Comparison of ENCODE assay signal across 8 cellular contexts in genomic region chr15:76150971-76151598, GRCh38.
DNase-seq lines count a peak whose midpoint lies in the region; ATAC-seq and TF ChIP-seq lines count a peak whose summit lies in the region.

No MANE protein-coding gene starts in this region.

- peaks cover 7 to 17% (median 11%) of the 10 kb centered on the region in 10 experiments for H3K4me1 ChIP-seq in BLaER1 treated with 17β-estradiol and CSF1 and Interleukin-3, amounts not matched to agents 10 nM and 100 nM
- H3K4me1 ChIP-seq in endodermal cell (ENCODE audit: control insufficient read depth, insufficient read depth, low read length), result no peaks in the 10 kb centered on the region

- H3K36me3 ChIP-seq in BLaER1 treated with 17β-estradiol and CSF1 and Interleukin-3, amounts not matched to agents 10 nM and 100 nM, result no peaks in the 10 kb centered on the region
- no peaks in the 10 kb centered on the region for H3K36me3 ChIP-seq in endodermal cell (ENCODE audit: control insufficient read depth, insufficient read depth, low read length)

- TF ChIP-seq CTCF in endodermal cell (conservative IDR thresholded peaks at IDR 0.05), result peak; percentile 93

- no peak overlapping the region for H3K4me3 Mint-ChIP-seq in endodermal cell

- peaks cover 3% of the 10 kb centered on the region for H3K27me3 Mint-ChIP-seq in endodermal cell (ENCODE audit: insufficient read depth)

- H3K27me3 ChIP-seq in BLaER1 treated with 17β-estradiol and CSF1 and Interleukin-3, amounts not matched to agents 10 nM and 100 nM, result no peaks in the 10 kb centered on the region
- no peaks in the 10 kb centered on the region for H3K27me3 ChIP-seq in endodermal cell (ENCODE audit: control insufficient read depth, insufficient read depth, low read length, poor library complexity, severe bottlenecking)

- H3K9ac ChIP-seq in BLaER1 treated with 17β-estradiol and CSF1 and Interleukin-3, amounts not matched to agents 10 nM and 100 nM, result peak overlapping the region in 2 of 11 experiments; percentile 4 to 57; a peak in 3 of 22 replicates
- H3K9ac ChIP-seq in endodermal cell (ENCODE audit: extremely low read depth, low read length, poor library complexity, severe bottlenecking), result no peak overlapping the region

- peak overlapping the region; percentile 79 for H3K27ac Mint-ChIP-seq in endodermal cell

- H3K36me3 Mint-ChIP-seq in endodermal cell (ENCODE audit: low read depth), result no peaks in the 10 kb centered on the region

- no peaks in the 10 kb centered on the region for H3K9me3 ChIP-seq in BLaER1 treated with 17β-estradiol and CSF1 and Interleukin-3, amounts not matched to agents 10 nM and 100 nM (replicated peaks in 1 of 11)
- no peaks in the 10 kb centered on the region for H3K9me3 ChIP-seq in endodermal cell (ENCODE audit: control insufficient read depth, low read length)

- DNase-seq in NCI-H82 (lab: John Stamatoyannopoulos, UW), result peak; percentile 93
- peak; percentile 27 to 54 for DNase-seq in activated CD8-positive, alpha-beta memory T cell treated with anti-CD3 and anti-CD28 coated beads for 1 hour (ENCODE audit: extremely low read depth in 1 of 2, low read depth in 1 of 2)
- peak; percentile 96 for DNase-seq in endodermal cell
- DNase-seq in middle frontal gyrus (ENCODE audit: extremely low spot score, low spot score), result peak; percentile 31
- peak; percentile 73 for DNase-seq in stimulated activated CD8-positive, alpha-beta memory T cell treated with anti-CD3 and anti-CD28 coated beads, Interleukin-4, amount 100 ng/mL, for 24 hours (ENCODE audit: low read depth)

- peaks cover 19% of the 10 kb centered on the region for H3K4me1 Mint-ChIP-seq in endodermal cell

- peak; percentile 74 for ATAC-seq in GM19025 (IDR thresholded peaks at IDR 0.05; ENCODE audit: low read depth, unreplicated experiment)
- ATAC-seq in HG03175 (IDR thresholded peaks at IDR 0.05; ENCODE audit: unreplicated experiment), result peak; percentile 88

- WGBS in endodermal cell (ENCODE audit: insufficient coverage in 1 of 2, insufficient read length in 1 of 2), 2 experiments, result 19 to 29% methylated on average over 8 to 9 of the region's 9 CpGs

- H3K27ac ChIP-seq in BLaER1 treated with 17β-estradiol and CSF1 and Interleukin-3, amounts not matched to agents 10 nM and 100 nM, result peak overlapping the region in 2 of 11 experiments; percentile 18 to 41; a peak in 3 of 22 replicates
- no peak overlapping the region for H3K27ac ChIP-seq in endodermal cell (ENCODE audit: low read depth, low read length)

- no peaks in the 10 kb centered on the region for H3K9me3 Mint-ChIP-seq in endodermal cell

- H3K4me2 ChIP-seq in BLaER1 treated with 17β-estradiol and CSF1 and Interleukin-3, amounts not matched to agents 10 nM and 100 nM, result peak overlapping the region; percentile 30 to 91 (median 65)

- H4K20me1 ChIP-seq in BLaER1 treated with 17β-estradiol and CSF1 and Interleukin-3, amounts not matched to agents 10 nM and 100 nM, result peaks cover 0 to 4% (median 0%) of the 10 kb centered on the region in 11 experiments; a peak in 3 of 22 replicates

- H3K4me3 ChIP-seq in BLaER1 treated with 17β-estradiol and CSF1 and Interleukin-3, amounts not matched to agents 10 nM and 100 nM, result peak overlapping the region in 3 of 10 experiments; percentile 13 to 28 (median 20); a peak in 3 of 20 replicates
- H3K4me3 ChIP-seq in endodermal cell (ENCODE audit: low read length), result no peak overlapping the region

Comparison
In these comparisons a context has a peak if more than half of its experiments do, and no peak if none do; other contexts are left out.
1. DNase-seq: peak in every context shown above with its lines; median percentile 96 in endodermal cell; 93 in NCI-H82; 73 in stimulated activated CD8-positive, alpha-beta memory T cell treated with anti-CD3 and anti-CD28 coated beads, Interleukin-4, amount 100 ng/mL, for 24 hours; 40 in activated CD8-positive, alpha-beta memory T cell treated with anti-CD3 and anti-CD28 coated beads for 1 hour; 31 in middle frontal gyrus.